Comparison of ENCODE assay signal across 8 cellular contexts in genomic region chr12:62436164-62436503, GRCh38. TPM values are rescaled to one million over a fixed set of nuclear protein-coding genes. Genes with fewer than 3 reads are reported as not detected.
DNase-seq lines count a peak whose midpoint lies in the region; ATAC-seq lines count a peak whose summit lies in the region.

No MANE protein-coding gene starts in this region.

- H3K27ac ChIP-seq in CD4-positive, alpha-beta memory T cell (ENCODE audit: low read depth, low read length): no peak overlapping the region

- H3K36me3 Mint-ChIP-seq in CD4-positive, alpha-beta memory T cell: no peaks in the 10 kb centered on the region
- H3K36me3 Mint-ChIP-seq in activated naive CD8-positive, alpha-beta T cell treated with anti-CD3 and anti-CD28 coated beads, Interleukin-2, amount 50 U/mL, for 24 hours (ENCODE audit: low read depth): no peaks in the 10 kb centered on the region
- no peaks in the 10 kb centered on the region for H3K36me3 Mint-ChIP-seq in naive B cell

- H3K4me3 Mint-ChIP-seq in CD4-positive, alpha-beta memory T cell: peak overlapping the region in 7 of 8 donors; percentile 46 to 90 (median 86)
- H3K4me3 Mint-ChIP-seq in activated naive CD8-positive, alpha-beta T cell treated with anti-CD3 and anti-CD28 coated beads, Interleukin-2, amount 50 U/mL, for 24 hours: peak overlapping the region; percentile 77
- peak overlapping the region in 7 of 8 donors; percentile 22 to 93 (median 86) for H3K4me3 Mint-ChIP-seq in naive B cell

- peaks cover 21% of the 10 kb centered on the region for H3K4me1 ChIP-seq in CD4-positive, alpha-beta memory T cell (ENCODE audit: insufficient read depth, low read length)

- intact Hi-C loops in CD4-positive, alpha-beta memory T cell (cut with micrococcal nuclease): loop anchor here (5.0 kb wide), 1 partner anchor 91 kb away; no protein-coding TSS in a partner anchor

- peaks cover 0 to 4% (median 0%) of the 10 kb centered on the region in 8 donors for H3K9me3 Mint-ChIP-seq in CD4-positive, alpha-beta memory T cell
- no peaks in the 10 kb centered on the region for H3K9me3 Mint-ChIP-seq in activated naive CD8-positive, alpha-beta T cell treated with anti-CD3 and anti-CD28 coated beads, Interleukin-2, amount 50 U/mL, for 24 hours
- H3K9me3 Mint-ChIP-seq in naive B cell: peaks cover 0 to 8% (median 4%) of the 10 kb centered on the region in 7 donors

- ATAC-seq in GM21526 (IDR thresholded peaks at IDR 0.05; ENCODE audit: low FRiP score, unreplicated experiment): peak; percentile 43
- ATAC-seq in activated naive CD8-positive, alpha-beta T cell treated with anti-CD3 and anti-CD28 coated beads, Interleukin-2, amount 50 U/mL, for 24 hours: no peak
- no peak for ATAC-seq in naive B cell (ENCODE audit: low read depth in 2 of 2)

- peaks cover 11% of the 10 kb centered on the region for H3K27me3 ChIP-seq in CD4-positive, alpha-beta memory T cell (ENCODE audit: insufficient read depth, low read length)

- peaks cover 8 to 21% (median 16%) of the 10 kb centered on the region in 4 donors for H3K4me1 Mint-ChIP-seq in CD4-positive, alpha-beta memory T cell
- peaks cover 17% of the 10 kb centered on the region for H3K4me1 Mint-ChIP-seq in activated naive CD8-positive, alpha-beta T cell treated with anti-CD3 and anti-CD28 coated beads, Interleukin-2, amount 50 U/mL, for 24 hours
- peaks cover 14 to 21% (median 20%) of the 10 kb centered on the region in 3 donors for H3K4me1 Mint-ChIP-seq in naive B cell

- H3K27ac Mint-ChIP-seq in CD4-positive, alpha-beta memory T cell: no peak overlapping the region
- no peak overlapping the region for H3K27ac Mint-ChIP-seq in activated naive CD8-positive, alpha-beta T cell treated with anti-CD3 and anti-CD28 coated beads, Interleukin-2, amount 50 U/mL, for 24 hours
- peak overlapping the region in 1 of 6 donors; percentile 64 for H3K27ac Mint-ChIP-seq in naive B cell

- H3K27me3 Mint-ChIP-seq in CD4-positive, alpha-beta memory T cell: peaks cover 3 to 6% of the 10 kb centered on the region in 2 donors
- peaks cover 33% of the 10 kb centered on the region for H3K27me3 Mint-ChIP-seq in activated naive CD8-positive, alpha-beta T cell treated with anti-CD3 and anti-CD28 coated beads, Interleukin-2, amount 50 U/mL, for 24 hours
- peaks cover 33 to 36% (median 35%) of the 10 kb centered on the region in 3 donors for H3K27me3 Mint-ChIP-seq in naive B cell

- POLR2A ChIA-PET in CD4-positive, alpha-beta memory T cell (lab: Charles Lee; ENCODE audit: partially characterized antibody): interaction anchor here (1.2 to 2.6 kb wide), 2 partner anchors 167 to 358 kb away, joined by 3 to 11 read pairs; no protein-coding TSS in a partner anchor

- no peaks in the 10 kb centered on the region for H3K36me3 ChIP-seq in CD4-positive, alpha-beta memory T cell (ENCODE audit: insufficient read depth, low read length)

- no peaks in the 10 kb centered on the region for H3K9me3 ChIP-seq in CD4-positive, alpha-beta memory T cell (ENCODE audit: control insufficient read depth in 1 of 2, low read length in 2 of 2)

- peak overlapping the region in 1 of 2 donors; percentile 64 for H3K4me3 ChIP-seq in CD4-positive, alpha-beta memory T cell (ENCODE audit: low read length in 2 of 2)

- CTCF ChIA-PET in CD4-positive, alpha-beta memory T cell (lab: Charles Lee; ENCODE audit: partially characterized antibody): interaction anchor here (1.2 to 6.6 kb wide), 13 partner anchors 8 to 377 kb away, joined by 3 to 162 read pairs (median 7); partner anchors contain the start of gene MON2

- no peak for DNase-seq in CD4-positive, alpha-beta memory T cell
- DNase-seq in activated naive CD8-positive, alpha-beta T cell treated with anti-CD3 and anti-CD28 coated beads, Interleukin-2, amount 50 U/mL, for 24 hours: no peak
- no peak for DNase-seq in naive B cell
- DNase-seq in stimulated activated CD4-positive, alpha-beta T cell treated with anti-CD3 and anti-CD28 coated beads, Interleukin-4, amount 100 ng/mL, for 24 hours: no peak
- no peak for DNase-seq in NCI-H187 (lab: John Stamatoyannopoulos, UW)
- no peak for DNase-seq in NCI-H524 (lab: John Stamatoyannopoulos, UW)
- DNase-seq in Ammon's horn (ENCODE audit: low spot score): no peak

RNA-seq across cellular contexts. Expression of gene MON2, which starts 30.5 kb away (rescaled TPM):
- 10 to 100 TPM; 82.0 to 88.5 TPM for total RNA-seq in CD4-positive, alpha-beta memory T cell
- 10 to 100 TPM; 13.5 to 20.2 TPM for polyA plus RNA-seq in CD4-positive, alpha-beta memory T cell
- polyA plus RNA-seq in naive B cell (ENCODE audit: low read depth in 6 of 6): 10 to 100 TPM in 5 of 6 donors, 1 to 10 TPM in 1; 4.0 to 28.6 (median 18.1) TPM
